Comparison of ENCODE assay signal across 1 cellular context in the genomic region with DNA sequence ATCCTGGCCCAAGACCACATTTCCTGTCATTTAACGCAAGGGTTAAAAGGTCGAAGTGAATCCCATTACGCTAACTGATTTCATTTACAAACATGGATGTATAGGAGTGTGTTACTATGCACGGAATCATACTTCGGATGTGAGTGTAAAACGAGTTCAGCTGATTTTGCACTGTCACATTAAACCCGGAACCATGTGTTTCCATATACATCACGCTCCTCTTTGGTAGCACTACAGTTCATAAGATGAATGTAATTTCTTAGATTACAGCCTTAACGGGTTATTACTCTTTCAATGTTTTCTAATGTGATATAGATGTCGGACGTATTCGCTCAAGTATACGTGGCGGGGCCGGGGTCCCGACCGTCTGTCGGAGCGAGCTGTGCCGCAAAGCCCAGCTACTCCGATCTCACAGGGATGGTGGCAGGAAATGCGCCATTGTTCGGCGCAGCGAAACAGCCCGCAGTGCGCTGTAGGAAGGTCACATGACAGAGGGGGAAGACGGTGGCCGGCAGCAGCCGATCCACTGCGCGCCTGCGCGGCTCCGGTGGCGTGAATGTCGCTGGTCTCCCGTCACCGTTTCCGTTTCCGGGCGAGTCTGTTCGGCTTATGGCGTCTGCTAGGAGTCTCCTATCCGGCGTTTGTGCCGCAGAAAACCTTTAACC.
A peak's percentile ranks its signal among the peaks of the same experiment; 100 is the strongest.
TF ChIP-seq lines count a peak whose summit lies in the region.

No MANE protein-coding gene starts in this region.

TF ChIP-seq in HepG2, 621 proteins besides CTCF, POLR2A, EP300 and RAD21 (continued from another document and continues in another):
- TF ChIP-seq, protein P1, sequence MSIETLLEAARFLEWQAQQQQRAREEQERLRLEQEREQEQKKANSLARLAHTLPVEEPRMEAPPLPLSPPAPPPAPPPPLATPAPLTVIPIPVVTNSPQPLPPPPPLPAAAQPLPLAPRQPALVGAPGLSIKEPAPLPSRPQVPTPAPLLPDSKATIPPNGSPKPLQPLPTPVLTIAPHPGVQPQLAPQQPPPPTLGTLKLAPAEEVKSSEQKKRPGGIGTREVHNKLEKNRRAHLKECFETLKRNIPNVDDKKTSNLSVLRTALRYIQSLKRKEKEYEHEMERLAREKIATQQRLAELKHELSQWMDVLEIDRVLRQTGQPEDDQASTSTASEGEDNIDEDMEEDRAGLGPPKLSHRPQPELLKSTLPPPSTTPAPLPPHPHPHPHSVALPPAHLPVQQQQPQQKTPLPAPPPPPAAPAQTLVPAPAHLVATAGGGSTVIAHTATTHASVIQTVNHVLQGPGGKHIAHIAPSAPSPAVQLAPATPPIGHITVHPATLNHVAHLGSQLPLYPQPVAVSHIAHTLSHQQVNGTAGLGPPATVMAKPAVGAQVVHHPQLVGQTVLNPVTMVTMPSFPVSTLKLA (IDR thresholded peaks at IDR 0.05), result no peak
- TF ChIP-seq ZNF180 (CRISPR knock-in tag; IDR thresholded peaks at IDR 0.05; ENCODE audit: borderline replicate concordance, low read depth), result no peak
- peak; percentile 98 for TF ChIP-seq POGZ (CRISPR knock-in tag; IDR thresholded peaks at IDR 0.05)
- TF ChIP-seq ZNF510 (CRISPR knock-in tag; IDR thresholded peaks at IDR 0.05; ENCODE audit: low read depth), result no peak
- no peak for TF ChIP-seq TRIM24 (CRISPR knock-in tag; IDR thresholded peaks at IDR 0.05)
- TF ChIP-seq, protein P2, sequence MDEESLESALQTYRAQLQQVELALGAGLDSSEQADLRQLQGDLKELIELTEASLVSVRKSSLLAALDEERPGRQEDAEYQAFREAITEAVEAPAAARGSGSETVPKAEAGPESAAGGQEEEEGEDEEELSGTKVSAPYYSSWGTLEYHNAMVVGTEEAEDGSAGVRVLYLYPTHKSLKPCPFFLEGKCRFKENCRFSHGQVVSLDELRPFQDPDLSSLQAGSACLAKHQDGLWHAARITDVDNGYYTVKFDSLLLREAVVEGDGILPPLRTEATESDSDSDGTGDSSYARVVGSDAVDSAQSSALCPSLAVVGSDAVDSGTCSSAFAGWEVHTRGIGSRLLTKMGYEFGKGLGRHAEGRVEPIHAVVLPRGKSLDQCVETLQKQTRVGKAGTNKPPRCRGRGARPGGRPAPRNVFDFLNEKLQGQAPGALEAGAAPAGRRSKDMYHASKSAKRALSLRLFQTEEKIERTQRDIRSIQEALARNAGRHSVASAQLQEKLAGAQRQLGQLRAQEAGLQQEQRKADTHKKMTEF (CRISPR knock-in tag; IDR thresholded peaks at IDR 0.05), result peak; percentile 53; the same call in 1 of the 2 replicates
- no peak for TF ChIP-seq ZSCAN25 (CRISPR knock-in tag; IDR thresholded peaks at IDR 0.05)
- TF ChIP-seq, protein P3, sequence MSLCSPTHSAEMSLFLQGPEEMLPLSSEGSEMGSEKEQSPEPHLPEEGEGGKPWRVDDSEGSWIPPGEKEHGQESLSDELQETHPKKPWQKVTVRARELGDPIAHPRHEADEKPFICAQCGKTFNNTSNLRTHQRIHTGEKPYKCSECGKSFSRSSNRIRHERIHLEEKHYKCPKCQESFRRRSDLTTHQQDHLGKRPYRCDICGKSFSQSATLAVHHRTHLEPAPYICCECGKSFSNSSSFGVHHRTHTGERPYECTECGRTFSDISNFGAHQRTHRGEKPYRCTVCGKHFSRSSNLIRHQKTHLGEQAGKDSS (CRISPR knock-in tag; IDR thresholded peaks at IDR 0.05; ENCODE audit: borderline replicate concordance, low read depth), result no peak
- TF ChIP-seq, protein P4, sequence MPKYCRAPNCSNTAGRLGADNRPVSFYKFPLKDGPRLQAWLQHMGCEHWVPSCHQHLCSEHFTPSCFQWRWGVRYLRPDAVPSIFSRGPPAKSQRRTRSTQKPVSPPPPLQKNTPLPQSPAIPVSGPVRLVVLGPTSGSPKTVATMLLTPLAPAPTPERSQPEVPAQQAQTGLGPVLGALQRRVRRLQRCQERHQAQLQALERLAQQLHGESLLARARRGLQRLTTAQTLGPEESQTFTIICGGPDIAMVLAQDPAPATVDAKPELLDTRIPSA (CRISPR knock-in tag; IDR thresholded peaks at IDR 0.05; ENCODE audit: borderline replicate concordance), result no peak
- TF ChIP-seq, protein P5, sequence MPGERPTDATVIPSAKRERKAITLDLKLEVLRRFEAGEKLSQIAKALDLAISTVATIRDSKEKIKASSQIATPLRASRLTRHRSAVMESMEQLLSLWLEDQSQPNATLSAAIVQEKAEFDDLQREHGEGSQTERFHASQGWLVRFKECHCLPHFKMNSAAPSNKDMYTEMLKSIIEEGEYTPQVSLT (CRISPR knock-in tag; IDR thresholded peaks at IDR 0.05; ENCODE audit: borderline replicate concordance, low read depth), result no peak
- TF ChIP-seq, protein P6, sequence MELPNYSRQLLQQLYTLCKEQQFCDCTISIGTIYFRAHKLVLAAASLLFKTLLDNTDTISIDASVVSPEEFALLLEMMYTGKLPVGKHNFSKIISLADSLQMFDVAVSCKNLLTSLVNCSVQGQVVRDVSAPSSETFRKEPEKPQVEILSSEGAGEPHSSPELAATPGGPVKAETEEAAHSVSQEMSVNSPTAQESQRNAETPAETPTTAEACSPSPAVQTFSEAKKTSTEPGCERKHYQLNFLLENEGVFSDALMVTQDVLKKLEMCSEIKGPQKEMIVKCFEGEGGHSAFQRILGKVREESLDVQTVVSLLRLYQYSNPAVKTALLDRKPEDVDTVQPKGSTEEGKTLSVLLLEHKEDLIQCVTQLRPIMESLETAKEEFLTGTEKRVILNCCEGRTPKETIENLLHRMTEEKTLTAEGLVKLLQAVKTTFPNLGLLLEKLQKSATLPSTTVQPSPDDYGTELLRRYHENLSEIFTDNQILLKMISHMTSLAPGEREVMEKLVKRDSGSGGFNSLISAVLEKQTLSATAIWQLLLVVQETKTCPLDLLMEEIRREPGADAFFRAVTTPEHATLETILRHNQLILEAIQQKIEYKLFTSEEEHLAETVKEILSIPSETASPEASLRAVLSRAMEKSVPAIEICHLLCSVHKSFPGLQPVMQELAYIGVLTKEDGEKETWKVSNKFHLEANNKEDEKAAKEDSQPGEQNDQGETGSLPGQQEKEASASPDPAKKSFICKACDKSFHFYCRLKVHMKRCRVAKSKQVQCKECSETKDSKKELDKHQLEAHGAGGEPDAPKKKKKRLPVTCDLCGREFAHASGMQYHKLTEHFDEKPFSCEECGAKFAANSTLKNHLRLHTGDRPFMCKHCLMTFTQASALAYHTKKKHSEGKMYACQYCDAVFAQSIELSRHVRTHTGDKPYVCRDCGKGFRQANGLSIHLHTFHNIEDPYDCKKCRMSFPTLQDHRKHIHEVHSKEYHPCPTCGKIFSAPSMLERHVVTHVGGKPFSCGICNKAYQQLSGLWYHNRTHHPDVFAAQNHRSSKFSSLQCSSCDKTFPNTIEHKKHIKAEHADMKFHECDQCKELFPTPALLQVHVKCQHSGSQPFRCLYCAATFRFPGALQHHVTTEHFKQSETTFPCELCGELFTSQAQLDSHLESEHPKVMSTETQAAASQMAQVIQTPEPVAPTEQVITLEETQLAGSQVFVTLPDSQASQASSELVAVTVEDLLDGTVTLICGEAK (IDR thresholded peaks at IDR 0.05), result peak; percentile 23; the same call in 1 of the 2 replicates
- TF ChIP-seq, protein P6 (CRISPR knock-in tag; IDR thresholded peaks at IDR 0.05), result no peak
- no peak for TF ChIP-seq REPIN1 (CRISPR knock-in tag; IDR thresholded peaks at IDR 0.05; ENCODE audit: borderline replicate concordance, low read depth)
- no peak for TF ChIP-seq HMG20B (CRISPR knock-in tag; conservative IDR thresholded peaks at IDR 0.05)
- no peak for TF ChIP-seq MTA1 (CRISPR knock-in tag; IDR thresholded peaks at IDR 0.05; ENCODE audit: borderline replicate concordance)
- TF ChIP-seq HNF4G (IDR thresholded peaks at IDR 0.05; ENCODE audit: borderline replicate concordance, low read depth, low read length), result no peak
- no peak for TF ChIP-seq HNF4G (CRISPR knock-in tag; IDR thresholded peaks at IDR 0.05; ENCODE audit: borderline replicate concordance, low read depth)
- no peak for TF ChIP-seq ZNF20 (CRISPR knock-in tag; IDR thresholded peaks at IDR 0.05)
- peak; percentile 88 for TF ChIP-seq YY1 (IDR thresholded peaks at IDR 0.05; ENCODE audit: insufficient read depth, insufficient replicate concordance, low read depth, low read length)
- TF ChIP-seq, protein P7, sequence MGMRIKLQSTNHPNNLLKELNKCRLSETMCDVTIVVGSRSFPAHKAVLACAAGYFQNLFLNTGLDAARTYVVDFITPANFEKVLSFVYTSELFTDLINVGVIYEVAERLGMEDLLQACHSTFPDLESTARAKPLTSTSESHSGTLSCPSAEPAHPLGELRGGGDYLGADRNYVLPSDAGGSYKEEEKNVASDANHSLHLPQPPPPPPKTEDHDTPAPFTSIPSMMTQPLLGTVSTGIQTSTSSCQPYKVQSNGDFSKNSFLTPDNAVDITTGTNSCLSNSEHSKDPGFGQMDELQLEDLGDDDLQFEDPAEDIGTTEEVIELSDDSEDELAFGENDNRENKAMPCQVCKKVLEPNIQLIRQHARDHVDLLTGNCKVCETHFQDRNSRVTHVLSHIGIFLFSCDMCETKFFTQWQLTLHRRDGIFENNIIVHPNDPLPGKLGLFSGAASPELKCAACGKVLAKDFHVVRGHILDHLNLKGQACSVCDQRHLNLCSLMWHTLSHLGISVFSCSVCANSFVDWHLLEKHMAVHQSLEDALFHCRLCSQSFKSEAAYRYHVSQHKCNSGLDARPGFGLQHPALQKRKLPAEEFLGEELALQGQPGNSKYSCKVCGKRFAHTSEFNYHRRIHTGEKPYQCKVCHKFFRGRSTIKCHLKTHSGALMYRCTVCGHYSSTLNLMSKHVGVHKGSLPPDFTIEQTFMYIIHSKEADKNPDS (CRISPR knock-in tag; IDR thresholded peaks at IDR 0.05), result no peak
- TF ChIP-seq TCF7L2 (IDR thresholded peaks at IDR 0.05; ENCODE audit: low read depth, low read length), result no peak
- TF ChIP-seq FOSL2 (CRISPR knock-in tag; IDR thresholded peaks at IDR 0.05), result 0 out of 2 replicates have a peak, but pooled peaks have one; percentile 9
- TF ChIP-seq ZNF143 (CRISPR knock-in tag; IDR thresholded peaks at IDR 0.05), result peak; percentile 49; the same call in 1 of the 2 replicates
- TF ChIP-seq KAT2B (IDR thresholded peaks at IDR 0.05; ENCODE audit: borderline replicate concordance, low read depth, low read length), result no peak
- TF ChIP-seq NR2C2 (CRISPR knock-in tag; IDR thresholded peaks at IDR 0.05; ENCODE audit: borderline replicate concordance), result peak; percentile 85
- TF ChIP-seq FOXM1 (CRISPR knock-in tag; IDR thresholded peaks at IDR 0.05), result no peak
- no peak for TF ChIP-seq TEAD2 (CRISPR knock-in tag; IDR thresholded peaks at IDR 0.05)
- no peak for TF ChIP-seq ZNF282 (IDR thresholded peaks at IDR 0.05; ENCODE audit: partially characterized antibody)
- TF ChIP-seq, protein P8, sequence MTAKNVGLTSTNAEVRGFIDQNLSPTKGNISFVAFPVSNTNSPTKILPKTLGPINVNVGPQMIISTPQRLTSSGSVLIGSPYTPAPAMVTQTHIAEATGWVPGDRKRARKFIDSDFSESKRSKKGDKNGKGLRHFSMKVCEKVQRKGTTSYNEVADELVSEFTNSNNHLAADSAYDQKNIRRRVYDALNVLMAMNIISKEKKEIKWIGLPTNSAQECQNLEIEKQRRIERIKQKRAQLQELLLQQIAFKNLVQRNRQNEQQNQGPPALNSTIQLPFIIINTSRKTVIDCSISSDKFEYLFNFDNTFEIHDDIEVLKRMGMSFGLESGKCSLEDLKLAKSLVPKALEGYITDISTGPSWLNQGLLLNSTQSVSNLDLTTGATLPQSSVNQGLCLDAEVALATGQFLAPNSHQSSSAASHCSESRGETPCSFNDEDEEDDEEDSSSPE (CRISPR knock-in tag; IDR thresholded peaks at IDR 0.05), result 0 out of 2 replicates have a peak, but pooled peaks have one; percentile 29
- TF ChIP-seq, protein P9, sequence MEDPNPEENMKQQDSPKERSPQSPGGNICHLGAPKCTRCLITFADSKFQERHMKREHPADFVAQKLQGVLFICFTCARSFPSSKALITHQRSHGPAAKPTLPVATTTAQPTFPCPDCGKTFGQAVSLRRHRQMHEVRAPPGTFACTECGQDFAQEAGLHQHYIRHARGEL (CRISPR knock-in tag; IDR thresholded peaks at IDR 0.05), result no peak
- peak; percentile 44; the same call in 1 of the 2 replicates for TF ChIP-seq FOXK1 (CRISPR knock-in tag; IDR thresholded peaks at IDR 0.05; ENCODE audit: borderline replicate concordance, low read depth)
- no peak for TF ChIP-seq NFRKB (IDR thresholded peaks at IDR 0.05)
- peak; percentile 86 for TF ChIP-seq GABPA (IDR thresholded peaks at IDR 0.05; ENCODE audit: low read depth, low read length)
- TF ChIP-seq GABPA (CRISPR knock-in tag; IDR thresholded peaks at IDR 0.05; ENCODE audit: low read depth), result peak; percentile 93
- no peak for TF ChIP-seq ATF7-NPFF (CRISPR knock-in tag; IDR thresholded peaks at IDR 0.05; ENCODE audit: low read depth)
- TF ChIP-seq, protein P10, sequence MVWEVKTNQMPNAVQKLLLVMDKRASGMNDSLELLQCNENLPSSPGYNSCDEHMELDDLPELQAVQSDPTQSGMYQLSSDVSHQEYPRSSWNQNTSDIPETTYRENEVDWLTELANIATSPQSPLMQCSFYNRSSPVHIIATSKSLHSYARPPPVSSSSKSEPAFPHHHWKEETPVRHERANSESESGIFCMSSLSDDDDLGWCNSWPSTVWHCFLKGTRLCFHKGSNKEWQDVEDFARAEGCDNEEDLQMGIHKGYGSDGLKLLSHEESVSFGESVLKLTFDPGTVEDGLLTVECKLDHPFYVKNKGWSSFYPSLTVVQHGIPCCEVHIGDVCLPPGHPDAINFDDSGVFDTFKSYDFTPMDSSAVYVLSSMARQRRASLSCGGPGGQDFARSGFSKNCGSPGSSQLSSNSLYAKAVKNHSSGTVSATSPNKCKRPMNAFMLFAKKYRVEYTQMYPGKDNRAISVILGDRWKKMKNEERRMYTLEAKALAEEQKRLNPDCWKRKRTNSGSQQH (CRISPR knock-in tag; IDR thresholded peaks at IDR 0.05; ENCODE audit: low read depth), result no peak
- TF ChIP-seq SAFB2 (CRISPR knock-in tag; IDR thresholded peaks at IDR 0.05; ENCODE audit: borderline replicate concordance, low read depth), result no peak
- no peak for TF ChIP-seq REXO4 (CRISPR knock-in tag; IDR thresholded peaks at IDR 0.05; ENCODE audit: borderline replicate concordance)
- no peak for TF ChIP-seq KDM5B (CRISPR knock-in tag; IDR thresholded peaks at IDR 0.05; ENCODE audit: borderline replicate concordance)
